In the genomic region with DNA sequence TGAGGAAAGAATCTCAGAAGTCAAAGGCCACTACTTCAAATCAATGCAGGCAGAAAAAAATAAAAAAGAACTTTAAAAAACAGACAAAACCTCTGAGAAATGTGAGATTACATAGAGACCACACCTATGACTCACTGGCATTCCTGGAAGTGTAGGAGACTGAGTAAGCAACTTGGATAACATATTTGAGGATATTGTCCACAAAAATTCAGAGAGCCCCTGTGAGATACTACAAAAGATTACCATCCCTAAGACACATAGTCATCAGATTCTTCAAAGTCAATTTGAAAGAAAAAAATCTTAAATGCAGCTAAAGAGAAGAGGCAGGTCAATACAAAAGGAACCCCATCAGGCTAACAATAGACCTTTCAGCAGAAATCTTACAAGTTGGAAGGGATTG, we compare ENCODE assay signal across 14 cellular contexts.
DNase-seq lines count a peak whose midpoint lies in the region; TF ChIP-seq lines count a peak whose summit lies in the region.
"Had no signal": no experiment of that assay in that cellular context is flagged by ENCODE, and none has a peak within 500 bp of the region (broad histone marks: within the 10 kb centered on the region; RNA-seq: fewer than 3 reads in every experiment).

No MANE protein-coding gene starts in this region.

- H3K4me1 ChIP-seq in GM23248 (ENCODE audit: insufficient read depth), result peaks cover 37% of the 10 kb centered on the region
- H3K4me1 ChIP-seq in SJSA1 (replicated peaks), result peaks cover 47% of the 10 kb centered on the region

- no peaks in the 10 kb centered on the region for H3K9me2 ChIP-seq in GM23248 (ENCODE audit: insufficient read depth)

- 0 out of 2 replicates have a peak overlapping the region, but pooled peaks have one; percentile 32 for H2AFZ ChIP-seq in GM23248

- no peak overlapping the region for H3K9ac ChIP-seq in GM23248

- peak overlapping the region; percentile 58 for H3K27ac ChIP-seq in GM23248
- peak overlapping the region; percentile 97 for H3K27ac ChIP-seq in SJSA1

- H4K20me1 ChIP-seq in GM23248 (ENCODE audit: insufficient read depth), result no peaks in the 10 kb centered on the region

- no peaks in the 10 kb centered on the region for H3K27me3 ChIP-seq in GM23248 (replicated peaks; ENCODE audit: insufficient read depth)
- no peaks in the 10 kb centered on the region for H3K27me3 ChIP-seq in SJSA1 (replicated peaks)

- H3K9me3 ChIP-seq in GM23248 (ENCODE audit: low read depth) (no peaks in the 10 kb centered on the region), SJSA1 (replicated peaks) (no peaks in the 10 kb centered on the region)

- H3K4me2 ChIP-seq in GM23248 (ENCODE audit: unreplicated experiment), result peak overlapping the region; percentile 51

- peaks cover 25% of the 10 kb centered on the region for H3F3A ChIP-seq in GM23248 (ENCODE audit: insufficient read depth)

- DNase-seq in GM23248 (peak; percentile 89), SJSA1 (ENCODE audit: low read depth in 1 of 2, low spot score in 2 of 2) (peak; percentile 70 to 89), fibroblast of mammary gland (ENCODE audit: low read depth) (peak; percentile 84), retinal pigment epithelial cell (ENCODE audit: low read depth) (peak; percentile 90), NCI-H526 (lab: John Stamatoyannopoulos, UW) (no peak), NCI-H69 (lab: John Stamatoyannopoulos, UW) (no peak), NOMO-1 (lab: John Stamatoyannopoulos, UW; ENCODE audit: unreplicated experiment in 2 of 2) (no peak)
- DNase-seq in activated CD4-positive, CD25-positive, alpha-beta regulatory T cell treated with anti-CD3 and anti-CD28 coated beads, Interleukin-2, amount 50 U/mL, for 72 hours, result no peak
- DNase-seq: activated naive CD8-positive, alpha-beta T cell treated with anti-CD3 and anti-CD28 coated beads for 36 hours; DMS 273 treated with DMSO at 0.1 percent for 48 hours; effector memory CD8-positive, alpha-beta T cell; NCI-H1105; NCI-H748 treated with DMSO at 0.1 percent for 48 hours; stimulated activated CD4-positive, alpha-beta T cell treated with anti-CD3 and anti-CD28 coated beads, Interleukin-15, amount 100 ng/mL, for 24 hours had no signal

- no peak overlapping the region; the same call in 1 of the 2 replicates for H3K4me3 ChIP-seq in GM23248
- no peak overlapping the region for H3K4me3 ChIP-seq in SJSA1
- no peak overlapping the region for H3K4me3 ChIP-seq in fibroblast of mammary gland (ENCODE audit: control insufficient read depth, low read depth, low read length)
- H3K4me3 ChIP-seq in retinal pigment epithelial cell (ENCODE audit: low read length), result no peak overlapping the region

- in situ Hi-C loops in GM23248 (cut with MboI), result no loop called here

- no peaks in the 10 kb centered on the region for H3K79me2 ChIP-seq in GM23248 (ENCODE audit: insufficient read depth)

- H3K36me3 ChIP-seq in GM23248 (ENCODE audit: low read depth), result no peaks in the 10 kb centered on the region
- H3K36me3 ChIP-seq in SJSA1, result no peaks in the 10 kb centered on the region

- TF ChIP-seq CTCF in fibroblast of mammary gland (conservative IDR thresholded peaks at IDR 0.05; ENCODE audit: control insufficient read depth, insufficient read depth, low read depth, low read length) (no peak), retinal pigment epithelial cell (conservative IDR thresholded peaks at IDR 0.05; ENCODE audit: low read depth, low read length) (no peak)

Comparison
In these comparisons a context has a peak if more than half of its experiments do, and no peak if none do; other contexts are left out.
1. DNase-seq: peak in GM23248 (single experiment), SJSA1 (2 of 2), fibroblast of mammary gland (single experiment) and retinal pigment epithelial cell (single experiment); none in NCI-H526 (0 of 2), NCI-H69 (single experiment), NOMO-1 (0 of 2) and activated CD4-positive, CD25-positive, alpha-beta regulatory T cell treated with anti-CD3 and anti-CD28 coated beads, Interleukin-2, amount 50 U/mL, for 72 hours (single experiment).